24 cellular contexts compared by ENCODE assay signal in the genomic region with DNA sequence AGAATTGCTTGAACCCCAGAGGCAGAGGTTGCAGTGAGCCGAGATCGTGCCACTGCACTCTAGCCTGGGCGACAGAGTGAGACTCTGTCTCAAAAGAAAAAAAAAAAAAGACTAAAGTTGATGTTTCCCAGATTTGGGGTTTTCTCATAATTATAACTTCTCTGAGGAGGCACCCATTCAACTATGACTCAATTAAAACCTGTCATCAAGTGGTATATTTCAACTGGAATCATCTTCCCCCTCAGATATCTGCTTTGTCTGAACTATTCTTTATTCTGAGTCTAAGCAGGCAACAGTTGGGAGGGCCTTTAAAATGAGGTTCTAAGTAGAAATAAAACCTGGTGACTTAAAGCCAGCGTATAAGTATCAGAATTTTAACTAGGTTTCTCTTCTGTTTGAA.
DNase-seq lines count a peak whose midpoint lies in the region; ATAC-seq, FAIRE-seq and TF ChIP-seq lines count a peak whose summit lies in the region.
"Had no signal": no experiment of that assay in that cellular context is flagged by ENCODE, and none has a peak within 500 bp of the region (broad histone marks: within the 10 kb centered on the region; RNA-seq: fewer than 3 reads in every experiment).

No MANE protein-coding gene starts in this region.

- H3K27ac Mint-ChIP-seq in HFFc6, result 0 out of 2 replicates have a peak overlapping the region, but pooled peaks have one; percentile 46
- H3K27ac Mint-ChIP-seq in activated naive CD8-positive, alpha-beta T cell treated with anti-CD3 and anti-CD28 coated beads, Interleukin-2, amount 50 U/mL, for 24 hours, result no peak overlapping the region
- H3K27ac Mint-ChIP-seq: CD14-positive monocyte had no signal

- TF ChIP-seq CTCF in AG10803 (conservative IDR thresholded peaks at IDR 0.05; ENCODE audit: low read length) (no peak), HFFc6 (IDR thresholded peaks at IDR 0.05) (no peak)

- DNase-seq in AG08395 (ENCODE audit: low spot score) (peak; percentile 17), AG10803 (ENCODE audit: low read depth) (peak; percentile 16), HFFc6 (no peak), skeletal muscle cell (ENCODE audit: low read depth) (peak; percentile 4), NCI-H1092 treated with DMSO at 0.1 percent for 48 hours (lab: John Stamatoyannopoulos, UW) (no peak), RCC 7860 (ENCODE audit: low spot score) (no peak)
- no peak for DNase-seq in activated naive CD8-positive, alpha-beta T cell treated with anti-CD3 and anti-CD28 coated beads, Interleukin-2, amount 50 U/mL, for 24 hours
- DNase-seq: BE2C; CD8-positive, alpha-beta memory T cell; DMS 273 treated with DMSO at 0.1 percent for 48 hours; DMS79 treated with DMSO at 0.1 percent for 48 hours; GOT3; NCI-H1048; NCI-H1417 treated with DMSO at 0.1 percent for 48 hours; NCI-H1694 treated with DMSO at 0.1 percent for 48 hours; NCI-H2081; NCI-H2227 treated with DMSO at 0.1 percent for 48 hours; NCI-H69; SIG-M5 had no signal

- FAIRE-seq in RCC 7860 (lab: Jason Lieb, UNC), result no peak
- FAIRE-seq: GM18507 had no signal

- H3K27me3 Mint-ChIP-seq in HFFc6 (ENCODE audit: insufficient read depth), result no peaks in the 10 kb centered on the region
- H3K27me3 Mint-ChIP-seq in activated naive CD8-positive, alpha-beta T cell treated with anti-CD3 and anti-CD28 coated beads, Interleukin-2, amount 50 U/mL, for 24 hours, result no peaks in the 10 kb centered on the region
- H3K27me3 Mint-ChIP-seq: CD8-positive, alpha-beta memory T cell had no signal

- peaks cover 8% of the 10 kb centered on the region; the same call in 1 of the 2 replicates for H3K36me3 Mint-ChIP-seq in HFFc6 (ENCODE audit: low read depth)
- peaks cover 13% of the 10 kb centered on the region for H3K36me3 Mint-ChIP-seq in activated naive CD8-positive, alpha-beta T cell treated with anti-CD3 and anti-CD28 coated beads, Interleukin-2, amount 50 U/mL, for 24 hours (ENCODE audit: low read depth)

- no peak overlapping the region for H3K4me3 ChIP-seq in AG10803 (ENCODE audit: low read length)
- no peak overlapping the region for H3K4me3 ChIP-seq in skeletal muscle cell (ENCODE audit: low read depth, low read length)
- H3K4me3 ChIP-seq: HAP-1, SK-N-MC had no signal

- no peak for ATAC-seq in activated naive CD8-positive, alpha-beta T cell treated with anti-CD3 and anti-CD28 coated beads, Interleukin-2, amount 50 U/mL, for 24 hours
- ATAC-seq: Panc1 had no signal

- peaks cover 52% of the 10 kb centered on the region for H3K4me1 Mint-ChIP-seq in HFFc6 (ENCODE audit: low read depth)
- H3K4me1 Mint-ChIP-seq in activated naive CD8-positive, alpha-beta T cell treated with anti-CD3 and anti-CD28 coated beads, Interleukin-2, amount 50 U/mL, for 24 hours, result peaks cover 9% of the 10 kb centered on the region
- H3K4me1 Mint-ChIP-seq: CD14-positive monocyte had no signal

- H3K9me3 Mint-ChIP-seq in HFFc6, result no peaks in the 10 kb centered on the region
- no peaks in the 10 kb centered on the region for H3K9me3 Mint-ChIP-seq in activated naive CD8-positive, alpha-beta T cell treated with anti-CD3 and anti-CD28 coated beads, Interleukin-2, amount 50 U/mL, for 24 hours
- H3K9me3 Mint-ChIP-seq: CD14-positive monocyte; CD8-positive, alpha-beta memory T cell had no signal

- H3K4me3 Mint-ChIP-seq in HFFc6, result no peak overlapping the region
- H3K4me3 Mint-ChIP-seq in activated naive CD8-positive, alpha-beta T cell treated with anti-CD3 and anti-CD28 coated beads, Interleukin-2, amount 50 U/mL, for 24 hours, result no peak overlapping the region
- H3K4me3 Mint-ChIP-seq: CD14-positive monocyte; CD8-positive, alpha-beta memory T cell had no signal

Comparison
In these comparisons a context has a peak if more than half of its experiments do, and no peak if none do; other contexts are left out.
1. DNase-seq: peak in AG08395 (single experiment), AG10803 (single experiment) and skeletal muscle cell (single experiment); none in HFFc6 (single experiment), NCI-H1092 treated with DMSO at 0.1 percent for 48 hours (single experiment), RCC 7860 (single experiment) and activated naive CD8-positive, alpha-beta T cell treated with anti-CD3 and anti-CD28 coated beads, Interleukin-2, amount 50 U/mL, for 24 hours (single experiment).